In the genomic region with DNA sequence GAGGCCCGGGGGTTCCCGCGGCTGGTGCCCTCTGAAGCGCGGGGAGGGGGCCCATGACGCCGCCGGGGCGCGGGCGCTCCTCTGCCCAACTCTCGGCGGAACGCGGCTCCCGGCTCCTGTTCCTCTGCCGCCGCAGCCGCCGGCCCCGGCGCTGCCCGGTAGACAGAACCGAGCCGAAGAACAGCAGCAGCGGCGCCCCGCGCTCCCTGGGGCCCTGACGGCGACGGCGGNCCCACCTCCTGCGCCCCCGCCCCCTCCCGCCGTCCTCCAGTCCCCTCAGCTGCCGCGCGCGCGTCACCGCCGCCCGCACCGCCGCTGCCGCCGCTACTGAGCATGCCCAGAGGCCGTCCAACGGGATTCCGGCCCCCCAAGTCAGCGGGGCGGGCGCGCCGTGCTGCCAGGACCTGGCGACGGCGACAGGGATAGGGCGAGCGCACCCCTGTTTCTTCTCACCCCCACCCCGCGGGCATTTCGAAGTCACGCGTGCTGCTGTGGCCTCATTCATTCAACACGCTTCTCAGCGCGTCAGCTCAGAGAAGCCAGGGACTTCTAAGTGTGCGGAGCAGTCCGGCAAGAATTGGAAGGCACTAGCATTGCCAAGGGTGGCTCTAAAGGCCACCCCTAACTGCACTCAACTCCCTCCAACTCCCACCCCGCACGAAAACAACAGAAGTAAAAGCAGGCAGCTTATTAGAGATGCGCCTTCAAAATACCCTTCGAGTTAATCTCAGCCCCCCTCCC, we compare ENCODE assay signal across 8 cellular contexts. TPM values are rescaled to one million over a fixed set of nuclear protein-coding genes. Genes with fewer than 3 reads are reported as not detected.
DNase-seq lines count a peak whose midpoint lies in the region; ATAC-seq, FAIRE-seq and TF ChIP-seq lines count a peak whose summit lies in the region.

A gene (minus strand): TSS at position 182 of the 741 bp plus-strand sequence. CDS start 283 bp downstream, outside the sequence.

- no peaks in the 10 kb centered on the region; the same call in 1 of the 2 replicates for H4K20me1 ChIP-seq in OCI-LY1 (ENCODE audit: insufficient read depth, low read length)

- FAIRE-seq in HTR-8/SVneo (lab: Jason Lieb, UNC), result peak; percentile 4

- H3F3A ChIP-seq in OCI-LY1 (ENCODE audit: insufficient read depth, low read length), result no peaks in the 10 kb centered on the region; the same call in 1 of the 2 replicates

- peak within 1 kb of the TSS; percentile 93 for H3K4me2 ChIP-seq in OCI-LY1 (ENCODE audit: low read length)

- peak within 1 kb of the TSS; percentile 89 for H3K4me3 ChIP-seq in OCI-LY1 (ENCODE audit: low read depth, low read length, poor library complexity, severe bottlenecking)
- H3K4me3 ChIP-seq in epithelial cell of esophagus (ENCODE audit: low read length), result peak within 1 kb of the TSS; percentile 82

- H3K36me3 ChIP-seq in OCI-LY1 (ENCODE audit: insufficient read depth, low read length), result peaks cover 4% of the 10 kb centered on the region; the same call in 1 of the 2 replicates

- peak within 1 kb of the TSS; percentile 52 for H2AFZ ChIP-seq in OCI-LY1 (ENCODE audit: low read length)

- no peaks in the 10 kb centered on the region for H3K27me3 ChIP-seq in OCI-LY1 (ENCODE audit: insufficient read depth, low read length)

- no peaks in the 10 kb centered on the region for H3K9me2 ChIP-seq in OCI-LY1 (ENCODE audit: low read depth, low read length)

- H3K79me2 ChIP-seq in OCI-LY1 (ENCODE audit: insufficient read depth, low read length), result peaks cover 74% of the 10 kb centered on the region

- in situ Hi-C loops in Caki2 (cut with HindIII; ENCODE audit: low pct_unique_long_range_greater_than_20kb, low sequenced_read_pairs), result no loop called here

- peak; percentile 59 for ATAC-seq in GM21381 (IDR thresholded peaks at IDR 0.05; ENCODE audit: unreplicated experiment)

- peaks cover 35% of the 10 kb centered on the region for H3K4me1 ChIP-seq in OCI-LY1 (ENCODE audit: insufficient read depth, low read length, severe bottlenecking)

- H3K9ac ChIP-seq in OCI-LY1 (ENCODE audit: low read length), result peak within 1 kb of the TSS; percentile 82

- DNase-seq in Caki2 (ENCODE audit: low read depth) (peak; percentile 93), HTR-8/SVneo (ENCODE audit: insufficient read length, low spot score) (peak; percentile 68), activated T-cell treated with anti-CD3 and anti-CD28 coated beads for 1 hour (ENCODE audit: low read depth) (peak; percentile 88), epithelial cell of esophagus (ENCODE audit: low read depth) (peak; percentile 96), mucosa of gallbladder (ENCODE audit: low spot score) (peak; percentile 95)
- peak; percentile 78 to 86 for DNase-seq in stimulated activated CD8-positive, alpha-beta memory T cell treated with anti-CD3 and anti-CD28 coated beads, Interleukin-4, amount 100 ng/mL, for 4 hours (ENCODE audit: low read depth in 2 of 2, low spot score in 1 of 2)

- H3K9me3 ChIP-seq in OCI-LY1 (ENCODE audit: low read length), result no peaks in the 10 kb centered on the region

- peak within 1 kb of the TSS; percentile 81 for H3K27ac ChIP-seq in OCI-LY1 (ENCODE audit: low read depth, low read length, poor library complexity, severe bottlenecking)

- TF ChIP-seq CTCF in OCI-LY1 (IDR thresholded peaks at IDR 0.05; ENCODE audit: low read length), result no peak
- no peak for TF ChIP-seq CTCF in epithelial cell of esophagus (IDR thresholded peaks at IDR 0.05; ENCODE audit: insufficient read depth, low read depth, low read length, missing control alignments)

RNA-seq across cellular contexts. Expression of the gene that starts here (rescaled TPM):
- 0.96 and 1.8 TPM in 2 replicates for total RNA-seq in Caki2 (2014; rRNA removed; shearing (Covaris generic); ENCODE audit: low replicate concordance)
- 6.4 TPM for total RNA-seq in mucosa of gallbladder

Comparison
In these comparisons a context has a peak if more than half of its experiments do, and no peak if none do; other contexts are left out.
1. Peak in every context shown above with its lines: DNase-seq, ATAC-seq, H3K4me3 ChIP-seq and H3K27ac ChIP-seq.